9 cellular contexts compared by ENCODE assay signal in genomic region chr14:104130974-104131651, GRCh38. TPM values are rescaled to one million over a fixed set of nuclear protein-coding genes. Genes with fewer than 3 reads are reported as not detected.
DNase-seq lines count a peak whose midpoint lies in the region; ATAC-seq and TF ChIP-seq lines count a peak whose summit lies in the region.
"Had no signal": no experiment of that assay in that cellular context is flagged by ENCODE, and none has a peak within 500 bp of the region (broad histone marks: within the 10 kb centered on the region; RNA-seq: fewer than 3 reads in every experiment).

No MANE protein-coding gene starts in this region.

- peaks cover 0 to 11% (median 0%) of the 10 kb centered on the region in 4 donors for H3K4me1 ChIP-seq in tibial nerve
- H3K4me1 ChIP-seq: ascending aorta had no signal

- H3K9me3 ChIP-seq in tibial nerve: peaks cover 0 to 50% (median 5%) of the 10 kb centered on the region in 4 donors

- H3K36me3 ChIP-seq in kidney epithelial cell (ENCODE audit: control insufficient read depth, insufficient read depth, low read length): no peaks in the 10 kb centered on the region
- H3K36me3 ChIP-seq in tibial nerve: no peaks in the 10 kb centered on the region
- H3K36me3 ChIP-seq: ascending aorta had no signal

- DNase-seq in GM12864 (ENCODE audit: low read depth) (no peak), NCI-H2196 treated with DMSO at 0.1 percent for 48 hours (lab: John Stamatoyannopoulos, UW; ENCODE audit: unreplicated experiment) (peak; percentile 41), anterior cingulate cortex (lab: John Stamatoyannopoulos, UW) (peak in 44 of 58 donors; percentile 9 to 83 (median 44)), kidney epithelial cell (ENCODE audit: low read depth) (no peak), tibial nerve (ENCODE audit: low spot score in 2 of 2) (no peak)

- H3K27ac ChIP-seq in 22Rv1 (no peak overlapping the region), tibial nerve (no peak overlapping the region)
- H3K27ac ChIP-seq: ascending aorta had no signal

- WGBS in tibial nerve, 2 donors: 17 to 29% methylated on average over 5 to 11 of the region's 11 CpGs

- H3K27me3 ChIP-seq in kidney epithelial cell (ENCODE audit: control insufficient read depth, insufficient read depth, low read length) (peaks cover 29% of the 10 kb centered on the region), tibial nerve (peaks cover 0 to 31% of the 10 kb centered on the region in 2 donors)
- H3K27me3 ChIP-seq: ascending aorta had no signal

- ATAC-seq in HG02588 (IDR thresholded peaks at IDR 0.05; ENCODE audit: unreplicated experiment) (no peak), HG03571 (IDR thresholded peaks at IDR 0.05; ENCODE audit: unreplicated experiment) (no peak)

- H3K4me3 ChIP-seq in GM12864 (ENCODE audit: low read depth, low read length): no peak overlapping the region
- H3K4me3 ChIP-seq in kidney epithelial cell (ENCODE audit: low read depth, low read length): no peak overlapping the region
- no peak overlapping the region for H3K4me3 ChIP-seq in tibial nerve
- H3K4me3 ChIP-seq: ascending aorta had no signal

- TF ChIP-seq EP300 in tibial nerve (IDR thresholded peaks at IDR 0.05): no peak

- no peak for TF ChIP-seq POLR2A in tibial nerve (IDR thresholded peaks at IDR 0.05)

- TF ChIP-seq CTCF in 22Rv1 (IDR thresholded peaks at IDR 0.05): peak; percentile 75
- TF ChIP-seq CTCF in GM12864 (IDR thresholded peaks at IDR 0.05; ENCODE audit: low read depth, low read length, missing control alignments): peak; percentile 64
- TF ChIP-seq CTCF in kidney epithelial cell (IDR thresholded peaks at IDR 0.05; ENCODE audit: insufficient read depth, low read length, poor library complexity, severe bottlenecking): peak; percentile 52
- peak in 4 of 5 experiments; percentile 9 to 27 (median 24) for TF ChIP-seq CTCF in tibial nerve (IDR thresholded peaks at IDR 0.05)

RNA-seq across cellular contexts. Expression of gene KIF26A, which starts 7.3 kb away (rescaled TPM):
- total RNA-seq in kidney epithelial cell (0.21 and 0.48 TPM in 2 replicates), tibial nerve (1 to 10 TPM; 2.6 to 4.2 (median 3.3) TPM)

RNA-seq across cellular contexts. Expression of gene ASPG, which starts 45.6 kb away (rescaled TPM):
- total RNA-seq in kidney epithelial cell (0.21 TPM in 1 of 2 replicates, not detected in the other), tibial nerve (1 to 10 TPM; 2.4 to 8.7 (median 2.7) TPM)
- total RNA-seq: ascending aorta had no signal

Comparison
In these comparisons a context has a peak if more than half of its experiments do, and no peak if none do; other contexts are left out.
1. CTCF ChIP-seq: peak in every context shown above with its lines; median percentile 75 in 22Rv1; 64 in GM12864; 52 in kidney epithelial cell; 24 in tibial nerve.
2. DNase-seq: peak in NCI-H2196 treated with DMSO at 0.1 percent for 48 hours (single experiment) and anterior cingulate cortex (44 of 58); none in GM12864 (single experiment), kidney epithelial cell (single experiment) and tibial nerve (0 of 2).